Comparison of ENCODE assay signal across 9 cellular contexts in the genomic region with DNA sequence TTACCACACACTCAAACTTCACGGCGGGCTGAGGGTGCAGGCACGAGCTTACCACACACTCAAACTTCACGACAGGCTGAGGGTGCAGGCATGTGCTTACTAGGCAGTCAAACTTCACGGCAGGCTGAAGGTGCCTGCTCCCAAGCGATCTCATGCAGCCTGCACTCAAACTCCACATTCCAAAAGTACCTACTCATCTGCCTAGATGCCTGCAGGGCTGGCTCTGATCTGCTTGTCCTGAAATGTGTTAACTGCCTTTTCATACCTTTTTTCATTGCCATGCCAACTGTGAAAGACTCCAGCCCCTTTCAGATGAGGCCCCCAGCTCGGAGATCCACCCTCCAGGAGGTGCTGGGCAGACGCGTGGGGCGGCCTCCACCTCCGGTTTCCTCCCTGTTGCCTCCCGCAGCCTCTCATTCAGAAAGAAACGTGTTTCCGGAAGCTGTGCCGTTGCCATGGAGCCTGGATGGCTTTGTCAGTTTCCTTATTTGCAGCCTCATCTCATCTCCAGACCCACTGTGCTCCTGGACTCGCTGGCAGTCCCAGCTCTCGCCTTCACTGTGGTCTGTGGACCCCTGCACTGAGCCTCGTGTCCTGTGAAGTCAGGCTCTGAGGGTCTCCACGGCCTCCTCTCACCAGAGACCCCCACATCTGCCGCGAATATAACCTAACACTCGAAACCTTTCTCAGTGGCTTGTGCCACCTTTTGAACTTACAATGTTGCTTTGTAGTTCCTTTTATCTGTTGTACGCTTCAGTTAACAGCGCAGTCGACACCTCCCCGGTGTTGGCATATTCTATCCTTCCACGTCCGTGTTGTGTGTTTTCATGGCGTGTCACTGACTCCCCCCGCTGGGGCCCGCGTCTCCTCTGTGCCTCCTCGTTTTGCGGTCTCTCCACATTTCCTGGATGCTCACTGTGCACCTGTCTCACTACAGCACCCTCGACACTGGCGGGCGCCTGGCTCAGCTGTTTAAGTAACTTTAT.
DNase-seq lines count a peak whose midpoint lies in the region; ATAC-seq, FAIRE-seq and TF ChIP-seq lines count a peak whose summit lies in the region.
"Had no signal": no experiment of that assay in that cellular context is flagged by ENCODE, and none has a peak within 500 bp of the region (broad histone marks: within the 10 kb centered on the region; RNA-seq: fewer than 3 reads in every experiment).

No MANE protein-coding gene starts in this region.

- no peak for FAIRE-seq in HepG2 (lab: Jason Lieb, UNC)
- FAIRE-seq: GM18507 had no signal

- peak; percentile 84 for ATAC-seq in CD4-positive, alpha-beta T cell (ENCODE audit: poor library complexity)
- ATAC-seq in HG03064 (IDR thresholded peaks at IDR 0.05; ENCODE audit: low read depth, unreplicated experiment) (peak; percentile 89), HepG2 (peak; percentile 48)
- ATAC-seq in stimulated activated memory B cell treated with anti-CD40 and anti-IgM and Interleukin-4, amounts not matched to agents 10 μg/mL and 1 μg/mL and 100 μg/mL, for 72 hours = peak; percentile 62

- peaks cover 11% of the 10 kb centered on the region for H3K4me1 Mint-ChIP-seq in CD4-positive, alpha-beta T cell (ENCODE audit: low read depth)
- H3K4me1 Mint-ChIP-seq in stimulated activated memory B cell treated with anti-CD40 and anti-IgM and Interleukin-4, amounts not matched to agents 10 μg/mL and 1 μg/mL and 100 μg/mL, for 72 hours = peaks cover 12% of the 10 kb centered on the region

- TF ChIP-seq EP300 in HepG2 (IDR thresholded peaks at IDR 0.05; ENCODE audit: low read depth in 2 of 2, low read length in 2 of 2) (no peak), HepG2 (CRISPR knock-in tag; IDR thresholded peaks at IDR 0.05; ENCODE audit: borderline replicate concordance) (no peak)

- no peaks in the 10 kb centered on the region for H3K9me3 ChIP-seq in CD4-positive, alpha-beta T cell (ENCODE audit: control insufficient read depth, low read length)
- H3K9me3 ChIP-seq in Peyer's patch (no peaks in the 10 kb centered on the region), HepG2 (ENCODE audit: low read length) (peaks cover 10% of the 10 kb centered on the region; the same call in 1 of the 2 replicates)

- peak overlapping the region in 1 of 4 donors; percentile 24 for H3K4me3 ChIP-seq in Peyer's patch
- no peak overlapping the region for H3K4me3 ChIP-seq in HepG2 (replicated peaks in 1 of 3; ENCODE audit: insufficient read depth in 1 of 3, low read depth in 2 of 3, low read length in 3 of 3)

- no peaks in the 10 kb centered on the region for H4K20me1 ChIP-seq in HepG2 (ENCODE audit: insufficient read depth, low read length)

- H3K4me1 ChIP-seq in Peyer's patch = no peaks in the 10 kb centered on the region
- H3K4me1 ChIP-seq in HepG2 (ENCODE audit: insufficient read depth, low read length) = no peaks in the 10 kb centered on the region

- CTCF ChIA-PET in CD4-positive, alpha-beta T cell (lab: Charles Lee) = no interaction called here
- CTCF ChIA-PET in HepG2 (lab: Yijun Ruan, JAX; ENCODE audit: low intra/inter-chr PET ratio, low total read pairs) = no interaction called here

- no peaks in the 10 kb centered on the region for H3K9me3 Mint-ChIP-seq in CD4-positive, alpha-beta T cell
- peaks cover 1% of the 10 kb centered on the region for H3K9me3 Mint-ChIP-seq in stimulated activated memory B cell treated with anti-CD40 and anti-IgM and Interleukin-4, amounts not matched to agents 10 μg/mL and 1 μg/mL and 100 μg/mL, for 72 hours

- peak overlapping the region; percentile 84 for H3K4me3 Mint-ChIP-seq in CD4-positive, alpha-beta T cell
- H3K4me3 Mint-ChIP-seq in stimulated activated memory B cell treated with anti-CD40 and anti-IgM and Interleukin-4, amounts not matched to agents 10 μg/mL and 1 μg/mL and 100 μg/mL, for 72 hours = peak overlapping the region; percentile 75

- 36% methylated on average over 32 of the region's 37 CpGs for WGBS in HepG2 (ENCODE audit: low lambda C conversion rate)

- H3K36me3 ChIP-seq in Peyer's patch (no peaks in the 10 kb centered on the region), HepG2 (replicated peaks in 1 of 2; ENCODE audit: control insufficient read depth in 1 of 2, insufficient read depth in 2 of 2, low read length in 2 of 2) (no peaks in the 10 kb centered on the region)

- in situ Hi-C loops in HepG2 (cut with HindIII; ENCODE audit: extremely low pct_ligation_motif_present, low pct_unique_long_range_greater_than_20kb) = no loop called here

- no peak for TF ChIP-seq RAD21 in HepG2 (CRISPR knock-in tag; IDR thresholded peaks at IDR 0.05)

- H3K36me3 Mint-ChIP-seq in CD4-positive, alpha-beta T cell (ENCODE audit: low read depth) = no peaks in the 10 kb centered on the region
- H3K36me3 Mint-ChIP-seq in stimulated activated memory B cell treated with anti-CD40 and anti-IgM and Interleukin-4, amounts not matched to agents 10 μg/mL and 1 μg/mL and 100 μg/mL, for 72 hours = no peaks in the 10 kb centered on the region

- peak overlapping the region; percentile 93 for H3K27ac Mint-ChIP-seq in CD4-positive, alpha-beta T cell
- peak overlapping the region; percentile 61 for H3K27ac Mint-ChIP-seq in stimulated activated memory B cell treated with anti-CD40 and anti-IgM and Interleukin-4, amounts not matched to agents 10 μg/mL and 1 μg/mL and 100 μg/mL, for 72 hours

- H2AFZ ChIP-seq in HepG2 (ENCODE audit: low read length) = no peak overlapping the region

- H3K27ac ChIP-seq in CD4-positive, alpha-beta T cell (ENCODE audit: low read depth, low read length) = peak overlapping the region; percentile 62
- H3K27ac ChIP-seq in Peyer's patch = peak overlapping the region in 1 of 4 donors; percentile 38
- H3K27ac ChIP-seq in HepG2 (ENCODE audit: extremely low read length, insufficient read depth, low read length) = no peak overlapping the region

- DNase-seq in CD4-positive, alpha-beta T cell = peak; percentile 39 to 76 (median 53)
- DNase-seq in Peyer's patch = peak in 2 of 3 donors; percentile 63 to 81
- DNase-seq in activated effector memory CD4-positive, alpha-beta T cell treated with anti-CD3 and anti-CD28 coated beads, Interleukin-2, amount 50 U/mL, for 16 hours = peak; percentile 86
- DNase-seq in HepG2 (ENCODE audit: low spot score) = no peak
- DNase-seq in foreskin melanocyte = no peak
- no peak for DNase-seq in NCI-H1930 (lab: John Stamatoyannopoulos, UW)

- BruUV-seq in HepG2 (replicated peaks; lab: Mats Ljungman, UMichigan) = no TSS peak

- no peaks in the 10 kb centered on the region for H3K27me3 Mint-ChIP-seq in CD4-positive, alpha-beta T cell
- no peaks in the 10 kb centered on the region for H3K27me3 Mint-ChIP-seq in stimulated activated memory B cell treated with anti-CD40 and anti-IgM and Interleukin-4, amounts not matched to agents 10 μg/mL and 1 μg/mL and 100 μg/mL, for 72 hours

- no peak for TF ChIP-seq CTCF in CD4-positive, alpha-beta T cell (IDR thresholded peaks at IDR 0.05)
- TF ChIP-seq CTCF in Peyer's patch (IDR thresholded peaks at IDR 0.05) = no peak
- no peak for TF ChIP-seq CTCF in HepG2 (CRISPR knock-in tag; IDR thresholded peaks at IDR 0.05)

- no peaks in the 10 kb centered on the region for H3K79me2 ChIP-seq in HepG2 (ENCODE audit: insufficient read depth, low read length)

- TF ChIP-seq POLR2A in Peyer's patch (IDR thresholded peaks at IDR 0.05) (no peak), HepG2 (IDR thresholded peaks at IDR 0.05; ENCODE audit: insufficient read depth in 1 of 2, low read depth in 2 of 2, low read length in 2 of 2) (no peak)

- no peak overlapping the region for H3K9ac ChIP-seq in HepG2 (ENCODE audit: insufficient read depth, low read depth, low read length)

- intact Hi-C loops in CD4-positive, alpha-beta T cell (cut with DNase I, micrococcal nuclease) = loop anchor here (1.0 to 10.0 kb wide), 3 partner anchors 44 to 129 kb away; partner anchors contain the start of genes ACP1 (in 1 of the 2) and SH3YL1 (in 1 of the 2)
- intact Hi-C loops in HepG2 (cut with micrococcal nuclease; ENCODE audit: unreplicated experiment) = no loop called here

- POLR2A ChIA-PET in CD4-positive, alpha-beta T cell (lab: Charles Lee) = interaction anchor here (2.1 kb wide), 1 partner anchor 44 kb away, joined by 17 read pairs; no protein-coding TSS in a partner anchor
- POLR2A ChIA-PET in HepG2 (lab: Yijun Ruan, JAX) = no interaction called here

- no peaks in the 10 kb centered on the region for H3K27me3 ChIP-seq in CD4-positive, alpha-beta T cell (ENCODE audit: control insufficient read depth, insufficient read depth, low read length)
- H3K27me3 ChIP-seq in Peyer's patch (no peaks in the 10 kb centered on the region), HepG2 (ENCODE audit: control insufficient read depth in 1 of 2, insufficient read depth in 2 of 2, low read length in 2 of 2) (peaks cover 3 to 54% of the 10 kb centered on the region in 2 experiments; a peak in 4 of 5 replicates)

- no peak overlapping the region for H3K4me2 ChIP-seq in HepG2 (ENCODE audit: low read depth, low read length)

TF ChIP-seq in HepG2, 621 proteins besides CTCF, POLR2A, EP300 and RAD21 (continues in another document):
- TF ChIP-seq NCOR1 (IDR thresholded peaks at IDR 0.05; ENCODE audit: borderline replicate concordance, low read length) = no peak
- TF ChIP-seq ZNF556 (CRISPR knock-in tag; IDR thresholded peaks at IDR 0.05; ENCODE audit: borderline replicate concordance) = no peak
- TF ChIP-seq NR2F2 (IDR thresholded peaks at IDR 0.05; ENCODE audit: borderline replicate concordance, low read depth) = no peak
- no peak for TF ChIP-seq ZNF496 (CRISPR knock-in tag; IDR thresholded peaks at IDR 0.05; ENCODE audit: insufficient replicate concordance)
- TF ChIP-seq ZFP1 (CRISPR knock-in tag; IDR thresholded peaks at IDR 0.05) = no peak
- TF ChIP-seq RNF219 (CRISPR knock-in tag; IDR thresholded peaks at IDR 0.05) = no peak
- TF ChIP-seq ZMYM2 (CRISPR knock-in tag; IDR thresholded peaks at IDR 0.05) = no peak
- no peak for TF ChIP-seq ZFYVE20 (CRISPR knock-in tag; IDR thresholded peaks at IDR 0.05; ENCODE audit: borderline replicate concordance, low read depth)
- TF ChIP-seq ZNF644 (CRISPR knock-in tag; IDR thresholded peaks at IDR 0.05; ENCODE audit: low read depth) = no peak
- TF ChIP-seq GZF1 (CRISPR knock-in tag; IDR thresholded peaks at IDR 0.05) = no peak

Comparison
In these comparisons a context has a peak if more than half of its experiments do, and no peak if none do; other contexts are left out.
1. DNase-seq: peak in CD4-positive, alpha-beta T cell (10 of 10), Peyer's patch (2 of 3) and activated effector memory CD4-positive, alpha-beta T cell treated with anti-CD3 and anti-CD28 coated beads, Interleukin-2, amount 50 U/mL, for 16 hours (single experiment); none in HepG2 (single experiment), foreskin melanocyte (single experiment) and NCI-H1930 (0 of 2).
2. Peak in every context shown above with its lines, with median percentiles within 50 percentile points of each other: ATAC-seq.